13 cellular contexts compared by ENCODE assay signal in the genomic region with DNA sequence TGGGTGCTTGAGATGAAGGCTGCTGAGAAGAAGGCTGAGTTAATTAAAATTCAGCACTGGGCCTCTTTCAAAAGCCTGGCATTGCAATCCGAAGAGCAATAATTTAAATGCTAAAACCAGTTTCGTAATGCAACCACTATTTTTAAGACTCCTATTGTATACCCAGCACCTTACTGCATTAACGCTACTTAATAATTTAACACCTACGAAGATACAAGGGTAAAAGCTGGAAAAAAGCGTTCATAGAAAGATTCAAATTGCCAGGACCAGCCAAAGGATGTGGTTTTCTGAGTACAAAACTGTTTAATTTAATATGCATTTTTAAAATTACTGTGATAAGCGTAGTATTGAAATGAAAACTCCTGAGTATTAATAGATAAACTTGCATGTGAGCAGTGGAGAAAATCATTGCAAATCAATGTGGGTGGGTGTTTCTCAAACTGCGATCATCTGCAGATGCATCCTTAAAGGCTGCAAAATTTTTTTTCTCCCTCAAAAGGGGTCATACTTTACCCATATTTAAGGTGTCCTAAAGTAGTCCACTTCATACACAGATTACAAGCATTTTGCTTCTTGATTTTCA.
"Had no signal": no experiment of that assay in that cellular context is flagged by ENCODE, and none has a peak within 500 bp of the region (broad histone marks: within the 10 kb centered on the region; RNA-seq: fewer than 3 reads in every experiment).

No MANE protein-coding gene starts in this region.

- H3K4me3 Mint-ChIP-seq: endodermal cell; nephron; stimulated activated naive B cell treated with anti-CD40 and anti-IgM and Interleukin-4, amounts not matched to agents 10 μg/mL and 1 μg/mL and 100 μg/mL, for 72 hours had no signal

- H3K36me3 ChIP-seq: tibial nerve, uterus had no signal

- H3K4me1 ChIP-seq: tibial nerve, uterus had no signal

- H3K4me1 Mint-ChIP-seq: nephron; stimulated activated naive B cell treated with anti-CD40 and anti-IgM and Interleukin-4, amounts not matched to agents 10 μg/mL and 1 μg/mL and 100 μg/mL, for 72 hours had no signal

- H3K9me3 ChIP-seq: tibial nerve, uterus had no signal

- H3K27me3 ChIP-seq: tibial nerve, uterus had no signal

- H3K36me3 Mint-ChIP-seq: stimulated activated naive B cell treated with anti-CD40 and anti-IgM and Interleukin-4, amounts not matched to agents 10 μg/mL and 1 μg/mL and 100 μg/mL, for 72 hours had no signal

- H3K4me3 ChIP-seq: tibial nerve, uterus had no signal

- H3K9me3 Mint-ChIP-seq: stimulated activated naive B cell treated with anti-CD40 and anti-IgM and Interleukin-4, amounts not matched to agents 10 μg/mL and 1 μg/mL and 100 μg/mL, for 72 hours had no signal

- DNase-seq: activated CD4-positive, alpha-beta T cell treated with anti-CD3 and anti-CD28 coated beads, Interleukin-2, amount 50 U/mL, for 48 hours; activated CD4-positive, CD25-positive, alpha-beta regulatory T cell treated with anti-CD3 and anti-CD28 coated beads, Interleukin-2, amount 50 U/mL, for 72 hours; activated gamma-delta T cell; endodermal cell; head of caudate nucleus; mesenchymal stem cell; nucleus accumbens; stimulated activated naive B cell treated with anti-CD40 and anti-IgM and Interleukin-4, amounts not matched to agents 10 μg/mL and 1 μg/mL and 100 μg/mL, for 72 hours; substantia nigra; T-helper 9 cell; uterus had no signal

- H3K27ac ChIP-seq: tibial nerve, uterus had no signal

- H3K27ac Mint-ChIP-seq: endodermal cell; nephron; stimulated activated naive B cell treated with anti-CD40 and anti-IgM and Interleukin-4, amounts not matched to agents 10 μg/mL and 1 μg/mL and 100 μg/mL, for 72 hours had no signal

- ATAC-seq: stimulated activated naive B cell treated with anti-CD40 and anti-IgM and Interleukin-4, amounts not matched to agents 10 μg/mL and 1 μg/mL and 100 μg/mL, for 72 hours had no signal
